ENCODE assay signal across 1 cellular context in genomic region chr6:3269412-3269975, GRCh38.
TF ChIP-seq lines count a peak whose summit lies in the region.

No MANE protein-coding gene starts in this region.

TF ChIP-seq in HepG2, 621 proteins besides CTCF, POLR2A, EP300 and RAD21 (continued from another document):
- TF ChIP-seq ZNF646 (CRISPR knock-in tag; IDR thresholded peaks at IDR 0.05) (no peak), LCORL (IDR thresholded peaks at IDR 0.05) (no peak), LCORL (CRISPR knock-in tag; IDR thresholded peaks at IDR 0.05) (no peak), IRF2 (CRISPR knock-in tag; IDR thresholded peaks at IDR 0.05) (no peak), GATA4 (IDR thresholded peaks at IDR 0.05; ENCODE audit: borderline replicate concordance, low read depth) (no peak), ZNF598 (CRISPR knock-in tag; IDR thresholded peaks at IDR 0.05; ENCODE audit: borderline replicate concordance) (no peak), POLR2AphosphoS2 (IDR thresholded peaks at IDR 0.05; ENCODE audit: low read depth, low read length) (0 out of 2 replicates have a peak, but pooled peaks have one; percentile 28), ZNF773 (CRISPR knock-in tag; IDR thresholded peaks at IDR 0.05; ENCODE audit: borderline replicate concordance) (no peak), ZKSCAN1 (IDR thresholded peaks at IDR 0.05; ENCODE audit: low read length) (no peak), ZNF713 (CRISPR knock-in tag; IDR thresholded peaks at IDR 0.05) (no peak), MAFK (conservative IDR thresholded peaks at IDR 0.05 in 1 of 2, IDR thresholded peaks at IDR 0.05 in 1 of 2; ENCODE audit: low read length in 2 of 2) (no peak), SSRP1 (CRISPR knock-in tag; IDR thresholded peaks at IDR 0.05) (peak; percentile 20; the same call in 1 of the 2 replicates), SETDB1 (CRISPR knock-in tag; IDR thresholded peaks at IDR 0.05; ENCODE audit: borderline replicate concordance) (no peak), PCBP2 (optimal IDR thresholded peaks at IDR 0.05; ENCODE audit: low read depth, low read length, poor library complexity, severe bottlenecking) (no peak), ZNF674 (CRISPR knock-in tag; IDR thresholded peaks at IDR 0.05; ENCODE audit: low read depth) (no peak), HHEX (CRISPR knock-in tag; IDR thresholded peaks at IDR 0.05) (no peak), TERF1 (CRISPR knock-in tag; IDR thresholded peaks at IDR 0.05) (no peak), ELK4 (CRISPR knock-in tag; IDR thresholded peaks at IDR 0.05; ENCODE audit: borderline replicate concordance) (no peak), MBD4 (IDR thresholded peaks at IDR 0.05; ENCODE audit: borderline replicate concordance, low read length) (no peak), SIX1 (CRISPR knock-in tag; IDR thresholded peaks at IDR 0.05; ENCODE audit: borderline replicate concordance) (no peak), ZNF263 (CRISPR knock-in tag; IDR thresholded peaks at IDR 0.05) (no peak), RBM22 (optimal IDR thresholded peaks at IDR 0.05; ENCODE audit: low read length) (peak; percentile 73), PHF20 (CRISPR knock-in tag; IDR thresholded peaks at IDR 0.05) (no peak), ZBTB3 (CRISPR knock-in tag; IDR thresholded peaks at IDR 0.05; ENCODE audit: borderline replicate concordance, low read depth) (no peak), ZNF619 (CRISPR knock-in tag; IDR thresholded peaks at IDR 0.05) (no peak), ZBTB2 (CRISPR knock-in tag; IDR thresholded peaks at IDR 0.05; ENCODE audit: low read depth) (no peak), ZNF430 (CRISPR knock-in tag; IDR thresholded peaks at IDR 0.05) (no peak), SPEN (CRISPR knock-in tag; IDR thresholded peaks at IDR 0.05; ENCODE audit: low read depth) (no peak), POLR2G (IDR thresholded peaks at IDR 0.05; ENCODE audit: low read depth, low read length) (0 out of 2 replicates have a peak, but pooled peaks have one; percentile 34)
